10 cellular contexts compared by ENCODE assay signal in genomic region chr1:149915429-149916192, GRCh38. TPM values are rescaled to one million over a fixed set of nuclear protein-coding genes. Genes with fewer than 3 reads are reported as not detected.
A peak's percentile ranks its signal among the peaks of the same experiment; 100 is the strongest.
DNase-seq lines count a peak whose midpoint lies in the region; ATAC-seq and TF ChIP-seq lines count a peak whose summit lies in the region.
"Had no signal": no experiment of that assay in that cellular context is flagged by ENCODE, and none has a peak within 500 bp of the region (broad histone marks: within the 10 kb centered on the region; RNA-seq: fewer than 3 reads in every experiment).

No MANE protein-coding gene starts in this region.

- H3K36me3 ChIP-seq in cardiac muscle cell (no peaks in the 10 kb centered on the region), right atrium auricular region (no peaks in the 10 kb centered on the region)

- peak overlapping the region; percentile 89 for H3K27ac ChIP-seq in cardiac muscle cell
- no peak overlapping the region for H3K27ac ChIP-seq in right atrium auricular region

- TF ChIP-seq CTCF in cardiac muscle cell (IDR thresholded peaks at IDR 0.05; ENCODE audit: low read depth, low read length): no peak
- TF ChIP-seq CTCF in right atrium auricular region (IDR thresholded peaks at IDR 0.05): no peak

- H3K4me1 ChIP-seq in cardiac muscle cell (ENCODE audit: low read depth) (peaks cover 18% of the 10 kb centered on the region), right atrium auricular region (peaks cover 0 to 15% of the 10 kb centered on the region in 2 donors)

- H3K9me3 ChIP-seq in cardiac muscle cell (ENCODE audit: low read depth) (no peaks in the 10 kb centered on the region), right atrium auricular region (no peaks in the 10 kb centered on the region)

- H3K36me3 Mint-ChIP-seq in activated T-helper 1 cell treated with anti-CD3 and anti-CD28 coated beads, Interleukin-12 subunit alpha, Interleukin-12 subunit beta, Interleukin-2, Interleukin-4 antibody, amounts not matched to agents 30 ng/mL and 10 ng/mL and 1 ng/mL, durations not matched to agents 14 hours and 24 hours and 36 hours (ENCODE audit: low read depth): peaks cover 16% of the 10 kb centered on the region

- H3K4me3 Mint-ChIP-seq in activated T-helper 1 cell treated with anti-CD3 and anti-CD28 coated beads, Interleukin-12 subunit alpha, Interleukin-12 subunit beta, Interleukin-2, Interleukin-4 antibody, amounts not matched to agents 30 ng/mL and 10 ng/mL and 1 ng/mL, durations not matched to agents 14 hours and 24 hours and 36 hours: peak overlapping the region; percentile 96

- no peak for ATAC-seq in HG03108 (IDR thresholded peaks at IDR 0.05; ENCODE audit: unreplicated experiment)
- ATAC-seq in activated CD4-positive, CD25-positive, alpha-beta regulatory T cell treated with anti-CD3 and anti-CD28 coated beads, Interleukin-2, amount 50 U/mL, for 24 hours: no peak

- no peaks in the 10 kb centered on the region for H3K27me3 Mint-ChIP-seq in activated T-helper 1 cell treated with anti-CD3 and anti-CD28 coated beads, Interleukin-12 subunit alpha, Interleukin-12 subunit beta, Interleukin-2, Interleukin-4 antibody, amounts not matched to agents 30 ng/mL and 10 ng/mL and 1 ng/mL, durations not matched to agents 14 hours and 24 hours and 36 hours (ENCODE audit: insufficient read depth)

- peak overlapping the region; percentile 63 for H3K4me3 ChIP-seq in cardiac muscle cell
- no peak overlapping the region for H3K4me3 ChIP-seq in right atrium auricular region

- intact Hi-C loops in activated T-helper 1 cell treated with anti-CD3 and anti-CD28 coated beads, Interleukin-12 subunit alpha, Interleukin-12 subunit beta, Interleukin-2, Interleukin-4 antibody, amounts not matched to agents 30 ng/mL and 10 ng/mL and 1 ng/mL, durations not matched to agents 14 hours and 24 hours and 36 hours (cut with micrococcal nuclease): loop anchor here (2.0 kb wide), 1 partner anchor 17 kb away; the partner anchor contains the start of gene BOLA1

- no peaks in the 10 kb centered on the region for H3K9me3 Mint-ChIP-seq in activated T-helper 1 cell treated with anti-CD3 and anti-CD28 coated beads, Interleukin-12 subunit alpha, Interleukin-12 subunit beta, Interleukin-2, Interleukin-4 antibody, amounts not matched to agents 30 ng/mL and 10 ng/mL and 1 ng/mL, durations not matched to agents 14 hours and 24 hours and 36 hours

- peaks cover 48% of the 10 kb centered on the region for H3K4me1 Mint-ChIP-seq in activated T-helper 1 cell treated with anti-CD3 and anti-CD28 coated beads, Interleukin-12 subunit alpha, Interleukin-12 subunit beta, Interleukin-2, Interleukin-4 antibody, amounts not matched to agents 30 ng/mL and 10 ng/mL and 1 ng/mL, durations not matched to agents 14 hours and 24 hours and 36 hours (ENCODE audit: low read depth)

- no peaks in the 10 kb centered on the region for H3K27me3 ChIP-seq in cardiac muscle cell
- no peaks in the 10 kb centered on the region for H3K27me3 ChIP-seq in right atrium auricular region

- DNase-seq in cardiac muscle cell (ENCODE audit: low read depth in 1 of 2, low spot score in 1 of 2) (no peak), right atrium auricular region (ENCODE audit: low spot score) (no peak), left kidney (ENCODE audit: low read depth, low spot score) (peak; percentile 80), NCI-H526 (lab: John Stamatoyannopoulos, UW) (no peak), COR-L47 (lab: John Stamatoyannopoulos, UW) (no peak)
- DNase-seq in activated T-helper 1 cell treated with anti-CD3 and anti-CD28 coated beads, Interleukin-12 subunit alpha, Interleukin-12 subunit beta, Interleukin-2, Interleukin-4 antibody, amounts not matched to agents 30 ng/mL and 10 ng/mL and 1 ng/mL, durations not matched to agents 14 hours and 24 hours and 36 hours (ENCODE audit: low spot score): no peak
- DNase-seq: H7, NCI-H1105 treated with DMSO at 0.1 percent for 48 hours had no signal

- peak overlapping the region; percentile 29 for H3K27ac Mint-ChIP-seq in activated T-helper 1 cell treated with anti-CD3 and anti-CD28 coated beads, Interleukin-12 subunit alpha, Interleukin-12 subunit beta, Interleukin-2, Interleukin-4 antibody, amounts not matched to agents 30 ng/mL and 10 ng/mL and 1 ng/mL, durations not matched to agents 14 hours and 24 hours and 36 hours

RNA-seq across cellular contexts. Expression of gene SV2A, which starts 2.0 kb away (rescaled TPM):
- 19.2 and 21.9 TPM in 2 replicates for total RNA-seq in cardiac muscle cell
- polyA plus RNA-seq in cardiac muscle cell: 20.0 and 23.3 TPM in 2 replicates
- 1 to 10 TPM; 1.0 to 6.3 TPM for total RNA-seq in right atrium auricular region
- total RNA-seq in activated T-helper 1 cell treated with anti-CD3 and anti-CD28 coated beads, Interleukin-12 subunit alpha, Interleukin-12 subunit beta, Interleukin-2, Interleukin-4 antibody, amounts not matched to agents 30 ng/mL and 10 ng/mL and 1 ng/mL, durations not matched to agents 14 hours and 24 hours and 36 hours: 17.3 and 18.6 TPM in 2 replicates

RNA-seq across cellular contexts. Expression of gene SF3B4, which starts 12.0 kb away (rescaled TPM):
- total RNA-seq in cardiac muscle cell (18.1 and 19.1 TPM in 2 replicates), right atrium auricular region (10 to 100 TPM in 1 of 2 donors, 1 to 10 TPM in 1; 5.7 to 12.3 TPM)
- polyA plus RNA-seq in cardiac muscle cell: 74.9 and 75.8 TPM in 2 replicates
- total RNA-seq in activated T-helper 1 cell treated with anti-CD3 and anti-CD28 coated beads, Interleukin-12 subunit alpha, Interleukin-12 subunit beta, Interleukin-2, Interleukin-4 antibody, amounts not matched to agents 30 ng/mL and 10 ng/mL and 1 ng/mL, durations not matched to agents 14 hours and 24 hours and 36 hours: 125 and 136 TPM in 2 replicates

RNA-seq across cellular contexts. Expression of gene BOLA1, which starts 16.2 kb away (rescaled TPM):
- 26.2 and 46.0 TPM in 2 replicates for total RNA-seq in cardiac muscle cell
- 32.5 and 34.0 TPM in 2 replicates for polyA plus RNA-seq in cardiac muscle cell
- total RNA-seq in right atrium auricular region: 10 to 100 TPM; 26.3 to 28.0 TPM
- total RNA-seq in activated T-helper 1 cell treated with anti-CD3 and anti-CD28 coated beads, Interleukin-12 subunit alpha, Interleukin-12 subunit beta, Interleukin-2, Interleukin-4 antibody, amounts not matched to agents 30 ng/mL and 10 ng/mL and 1 ng/mL, durations not matched to agents 14 hours and 24 hours and 36 hours: 23.9 and 24.3 TPM in 2 replicates

RNA-seq across cellular contexts. Expression of gene MTMR11, which starts 21.1 kb away (rescaled TPM):
- total RNA-seq in cardiac muscle cell (1.0 and 1.3 TPM in 2 replicates), right atrium auricular region (1 to 10 TPM; 1.6 to 9.6 TPM)
- 0.56 and 2.3 TPM in 2 replicates for polyA plus RNA-seq in cardiac muscle cell
- total RNA-seq in activated T-helper 1 cell treated with anti-CD3 and anti-CD28 coated beads, Interleukin-12 subunit alpha, Interleukin-12 subunit beta, Interleukin-2, Interleukin-4 antibody, amounts not matched to agents 30 ng/mL and 10 ng/mL and 1 ng/mL, durations not matched to agents 14 hours and 24 hours and 36 hours: 5.6 and 8.5 TPM in 2 replicates
